8 cellular contexts compared by ENCODE assay signal in the genomic region with DNA sequence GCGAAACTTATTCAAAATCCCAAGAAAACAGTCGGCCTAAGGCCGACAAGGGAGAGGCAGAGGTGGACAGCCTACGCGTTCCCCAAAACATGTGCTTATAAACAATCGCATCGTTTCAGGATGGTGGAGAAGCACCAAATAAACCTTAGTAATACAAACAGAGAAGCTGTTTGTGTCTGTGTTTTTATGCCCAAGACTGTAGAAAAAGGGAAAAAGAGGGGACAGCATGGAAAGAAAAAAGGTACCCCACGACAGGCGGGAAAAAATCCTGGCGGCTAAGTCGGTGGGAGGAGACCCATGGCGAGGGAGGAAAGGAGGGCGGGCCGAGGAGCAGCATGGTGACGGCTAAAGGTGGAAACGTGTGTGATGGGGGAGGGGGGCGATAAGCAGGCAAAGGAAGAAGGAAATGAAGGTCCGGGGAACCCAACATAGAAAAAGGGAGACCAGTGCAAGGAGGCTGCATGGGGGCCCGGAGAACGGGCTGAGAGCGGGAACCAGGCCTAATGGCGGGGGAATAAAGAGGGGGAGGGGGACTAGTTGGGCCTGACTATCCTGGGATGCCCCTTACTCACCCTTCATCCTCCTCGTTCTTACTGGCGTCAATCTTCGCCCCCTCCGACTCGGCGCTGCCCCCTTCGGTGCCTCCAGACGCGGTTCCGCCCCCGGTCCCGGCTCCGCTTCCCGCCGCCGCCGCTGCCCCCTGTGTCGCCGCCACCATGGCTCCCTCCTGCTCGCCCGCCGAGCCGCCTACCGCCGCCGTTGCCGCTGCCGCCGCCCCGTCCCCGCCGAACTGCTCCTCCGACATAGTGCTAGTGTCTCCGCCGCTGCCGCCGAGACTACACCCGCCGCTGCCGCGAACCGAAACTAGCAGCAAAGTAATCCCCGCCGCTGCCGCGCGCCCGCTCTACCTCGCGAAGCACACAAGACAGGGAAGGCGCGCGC. TPM values are rescaled to one million over a fixed set of nuclear protein-coding genes. Genes with fewer than 3 reads are reported as not detected.
A peak's percentile ranks its signal among the peaks of the same experiment; 100 is the strongest.
DNase-seq lines count a peak whose midpoint lies in the region; ATAC-seq, FAIRE-seq and TF ChIP-seq lines count a peak whose summit lies in the region.

No MANE protein-coding gene starts in this region.

- ATAC-seq in HG02588 (IDR thresholded peaks at IDR 0.05; ENCODE audit: unreplicated experiment) (peak; percentile 19), left ventricle myocardium superior (peak; percentile 53)

- 1% methylated on average over 51 to 75 of the region's 75 CpGs for WGBS in adipose tissue, 3 donors

- H3K4me3 ChIP-seq in NB4 (ENCODE audit: low read depth, low read length): peak overlapping the region; percentile 90

- POLR2A ChIA-PET in GM10248 (lab: Yijun Ruan, JAX): interaction anchor here (0.6 to 2.0 kb wide), 6 partner anchors 11 to 56 kb away, joined by 3 to 20 read pairs (median 6); no protein-coding TSS in a partner anchor

- FAIRE-seq in urothelium cell line (lab: Jason Lieb, UNC): no peak

- TF ChIP-seq CTCF in GM10248 (IDR thresholded peaks at IDR 0.05; ENCODE audit: control extremely low read depth, extremely low read depth, low read depth, missing control alignments) (no peak), NB4 (IDR thresholded peaks at IDR 0.05; ENCODE audit: low read depth, low read length) (no peak)

- TF ChIP-seq POLR2A in NB4 (IDR thresholded peaks at IDR 0.05; ENCODE audit: extremely low read depth, insufficient read length): no peak

- intact Hi-C loops in left ventricle myocardium superior (cut with micrococcal nuclease): no loop called here

- DNase-seq in GM10248 (ENCODE audit: extremely low spot score) (peak; percentile 63), NB4 (ENCODE audit: low read depth) (peak; percentile 91), SW 1271 (lab: John Stamatoyannopoulos, UW) (peak; percentile 49 to 72), left ventricle myocardium superior (peak; percentile 70), pulmonary artery endothelial cell (ENCODE audit: low read depth, low spot score) (peak; percentile 41), urothelium cell line (ENCODE audit: low spot score) (peak; percentile 78)

- CTCF ChIA-PET in GM10248 (lab: Yijun Ruan, JAX): interaction anchor here (0.9 to 3.3 kb wide), 5 partner anchors 7 to 56 kb away, joined by 3 to 16 read pairs (median 3); partner anchors contain the start of gene HNRNPDL

- peak overlapping the region; percentile 94 for H3K27ac ChIP-seq in adipose tissue (ENCODE audit: low read depth, low read length)

RNA-seq across cellular contexts. Expression of gene HNRNPD, which starts 0.6 kb away (rescaled TPM):
- polyA plus RNA-seq in adipose tissue: 100 to 1,000 TPM in 2 of 3 donors, 10 to 100 TPM in 1; 78.2 to 168 (median 118) TPM
- total RNA-seq in left ventricle myocardium superior (113 TPM), pulmonary artery endothelial cell (44.1 and 52.4 TPM in 2 replicates)

RNA-seq across cellular contexts. Expression of gene HNRNPDL, which starts 57.1 kb away (rescaled TPM):
- 100 to 1,000 TPM; 174 to 293 (median 286) TPM for polyA plus RNA-seq in adipose tissue
- total RNA-seq in left ventricle myocardium superior: 120 TPM
- 166 and 217 TPM in 2 replicates for total RNA-seq in pulmonary artery endothelial cell

RNA-seq across cellular contexts. Expression of gene ENOPH1, which starts 57.2 kb away (rescaled TPM):
- polyA plus RNA-seq in adipose tissue: 10 to 100 TPM; 16.9 to 20.5 (median 18.0) TPM
- total RNA-seq in left ventricle myocardium superior (14.5 TPM), pulmonary artery endothelial cell (47.8 and 69.3 TPM in 2 replicates)

Comparison
In these comparisons a context has a peak if more than half of its experiments do, and no peak if none do; other contexts are left out.
1. Peak in every context shown above with its lines: DNase-seq, ATAC-seq, H3K4me3 ChIP-seq and H3K27ac ChIP-seq.
2. DNase-seq: peak in every context shown above with its lines; median percentile 91 in NB4; 78 in urothelium cell line; 70 in left ventricle myocardium superior; 63 in GM10248; 60 in SW 1271; 41 in pulmonary artery endothelial cell.